In the genomic region with DNA sequence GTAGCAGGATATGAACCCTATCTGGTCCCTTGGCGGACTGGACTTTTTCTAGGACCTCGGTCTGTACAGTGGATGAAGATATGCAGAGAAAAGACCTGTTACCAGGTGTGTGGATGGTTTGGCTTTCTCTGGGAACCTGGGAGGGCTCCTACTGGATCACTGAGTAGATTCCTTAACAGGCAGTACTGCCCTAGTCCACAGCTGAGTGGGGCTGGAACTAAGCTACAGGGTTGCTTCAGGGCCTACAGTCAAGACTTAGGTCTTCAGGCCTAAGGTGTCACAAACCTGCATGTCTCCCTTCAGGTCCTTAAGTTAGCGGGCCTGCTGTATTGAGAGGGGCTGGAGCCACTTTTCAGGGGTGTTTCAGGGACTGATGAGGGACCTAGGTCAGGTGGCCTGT, we compare ENCODE assay signal across 29 cellular contexts.
"Had no signal": no experiment of that assay in that cellular context is flagged by ENCODE, and none has a peak within 500 bp of the region (broad histone marks: within the 10 kb centered on the region; RNA-seq: fewer than 3 reads in every experiment).

No MANE protein-coding gene starts in this region.

- DNase-seq: activated B cell treated with CpG ODN at 0.5 μM for 24 hours; activated CD4-positive, alpha-beta T cell treated with anti-CD3 and anti-CD28 coated beads for 48 hours; activated CD4-positive, alpha-beta T cell treated with anti-CD3 and anti-CD28 coated beads, Interleukin-2, amount 50 U/mL, for 1 hour; activated CD4-positive, alpha-beta T cell treated with anti-CD3 and anti-CD28 coated beads, Interleukin-2, amount 50 U/mL, for 48 hours; activated CD8-positive, alpha-beta memory T cell treated with anti-CD3 and anti-CD28 coated beads for 24 hours; activated CD8-positive, alpha-beta T cell treated with anti-CD3 and anti-CD28 coated beads for 36 hours; activated effector memory CD4-positive, alpha-beta T cell treated with Interleukin-2 at 50 U/mL for 16 hours; activated gamma-delta T cell treated with Interleukin-2 at 50 U/mL for 16 hours; activated naive CD4-positive, alpha-beta T cell treated with anti-CD3 and anti-CD28 coated beads, Interleukin-2, amount 50 U/mL, for 16 hours; activated naive CD4-positive, alpha-beta T cell treated with Interleukin-2 at 50 U/mL for 16 hours; activated T-cell treated with anti-CD3 and anti-CD28 coated beads, Interleukin-2, amount 50 U/mL, for 4 hours; amniotic stem cell; brain microvascular endothelial cell; dorsolateral prefrontal cortex; effector memory CD4-positive, alpha-beta T cell; erythroblast; foreskin keratinocyte; gastrocnemius medialis; glutamatergic neuron; T-helper 1 cell; T-helper 17 cell; T1000 had no signal

- ATAC-seq: activated CD4-positive, CD25-positive, alpha-beta regulatory T cell treated with anti-CD3 and anti-CD28 coated beads, Interleukin-2, amount 50 U/mL, for 24 hours; activated CD8-positive, alpha-beta T cell treated with anti-CD3 and anti-CD28 coated beads for 36 hours; activated T-cell treated with anti-CD3 and anti-CD28 coated beads, Interleukin-2, amount 50 U/mL, for 4 hours; activated T-helper 17 cell treated with anti-CD3 and anti-CD28 coated beads, Interleukin-2, amount 50 U/mL, for 72 hours; foreskin keratinocyte; gastrocnemius medialis; heart left ventricle; T-helper 17 cell had no signal

- H3K9me3 Mint-ChIP-seq: activated B cell treated with CpG ODN at 0.5 μM for 24 hours; activated T-helper 17 cell treated with anti-CD3 and anti-CD28 coated beads, Interleukin-2, amount 50 U/mL, for 72 hours; central memory CD8-positive, alpha-beta T cell; dendritic cell treated with granulocyte-macrophage colony-stimulating factor and Interleukin-4, amounts not matched to agents 40 ng/mL and 50 ng/mL, for 4 days; T-helper 2 cell treated with Interferon-gamma antibody and Interleukin-4, amounts not matched to agents 5 μg/mL and 100 μg/mL, for 36 hours had no signal

- H3K27ac Mint-ChIP-seq: activated B cell treated with CpG ODN at 0.5 μM for 24 hours; activated CD8-positive, alpha-beta T cell treated with anti-CD3 and anti-CD28 coated beads for 36 hours; activated naive CD8-positive, alpha-beta T cell; activated T-helper 17 cell treated with anti-CD3 and anti-CD28 coated beads, Interleukin-2, amount 50 U/mL, for 72 hours; dendritic cell treated with granulocyte-macrophage colony-stimulating factor and Interleukin-4, amounts not matched to agents 40 ng/mL and 50 ng/mL, for 4 days; T-helper 2 cell treated with Interferon-gamma antibody and Interleukin-4, amounts not matched to agents 5 μg/mL and 100 μg/mL, for 36 hours had no signal

- H3K27me3 Mint-ChIP-seq: activated B cell treated with CpG ODN at 0.5 μM for 24 hours; activated CD8-positive, alpha-beta T cell treated with anti-CD3 and anti-CD28 coated beads for 36 hours; activated naive CD8-positive, alpha-beta T cell; activated T-helper 17 cell treated with anti-CD3 and anti-CD28 coated beads, Interleukin-2, amount 50 U/mL, for 72 hours; central memory CD8-positive, alpha-beta T cell; dendritic cell treated with granulocyte-macrophage colony-stimulating factor and Interleukin-4, amounts not matched to agents 40 ng/mL and 50 ng/mL, for 4 days; T-helper 17 cell had no signal

- H3K4me3 Mint-ChIP-seq: activated B cell treated with CpG ODN at 0.5 μM for 24 hours; activated CD8-positive, alpha-beta T cell treated with anti-CD3 and anti-CD28 coated beads for 36 hours; activated naive CD8-positive, alpha-beta T cell; activated T-cell treated with anti-CD3 and anti-CD28 coated beads, Interleukin-2, amount 50 U/mL, for 4 hours; activated T-helper 17 cell treated with anti-CD3 and anti-CD28 coated beads, Interleukin-2, amount 50 U/mL, for 72 hours; central memory CD8-positive, alpha-beta T cell; dendritic cell treated with granulocyte-macrophage colony-stimulating factor and Interleukin-4, amounts not matched to agents 40 ng/mL and 50 ng/mL, for 4 days; T-helper 17 cell; T-helper 2 cell treated with Interferon-gamma antibody and Interleukin-4, amounts not matched to agents 5 μg/mL and 100 μg/mL, for 36 hours had no signal
